ENCODE assay signal across 7 cellular contexts in the genomic region with DNA sequence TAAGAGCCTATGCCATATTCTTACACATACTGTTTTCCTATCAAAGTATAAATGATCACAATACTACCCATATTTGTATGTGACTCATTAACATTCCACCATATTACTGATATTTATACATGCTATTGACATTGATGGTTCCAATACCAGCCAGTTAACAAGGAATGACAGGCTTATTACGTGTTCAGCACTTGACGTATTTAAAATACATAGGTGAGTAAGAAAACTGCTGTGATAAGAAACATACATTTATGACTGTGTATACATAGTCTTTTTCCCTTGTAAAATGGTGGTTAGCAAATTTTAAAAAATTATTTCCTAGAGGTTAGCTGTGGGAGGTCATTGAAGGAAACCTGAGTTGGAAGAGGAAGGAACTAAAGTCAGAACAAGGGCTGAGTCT.
"Had no signal": no experiment of that assay in that cellular context is flagged by ENCODE, and none has a peak within 500 bp of the region (broad histone marks: within the 10 kb centered on the region; RNA-seq: fewer than 3 reads in every experiment).

No MANE protein-coding gene starts in this region.

- ATAC-seq: GM12878 had no signal

- H3K4me3 ChIP-seq: GM12878 had no signal

- DNase-seq: GDM1, GF-D8 had no signal

- FAIRE-seq: GM12878, GM12891, GM12892, GM18507, GM19239 had no signal
